8 cellular contexts compared by ENCODE assay signal in genomic region chr12:121296618-121297476, GRCh38. TPM values are rescaled to one million over a fixed set of nuclear protein-coding genes. Genes with fewer than 3 reads are reported as not detected.
DNase-seq lines count a peak whose midpoint lies in the region; ATAC-seq and TF ChIP-seq lines count a peak whose summit lies in the region.

CAMKK2 (minus strand) TSS chr12:121296709; CDS start chr12:121274526, 22,183 bp downstream.

- H3K27me3 ChIP-seq in kidney epithelial cell (ENCODE audit: control insufficient read depth, insufficient read depth, low read length) = no peaks in the 10 kb centered on the region

- DNase-seq in AG09309 (ENCODE audit: low read depth) (peak; percentile 3), NCI-H226 (peak; percentile 80), cerebellum (ENCODE audit: low spot score) (peak; percentile 96), kidney epithelial cell (ENCODE audit: low read depth) (peak; percentile 28)
- peak; percentile 83 for DNase-seq in activated CD4-positive, alpha-beta T cell treated with anti-CD3 and anti-CD28 coated beads for 1 hour
- peak; percentile 90 for DNase-seq in stimulated activated CD4-positive, alpha-beta T cell treated with anti-CD3 and anti-CD28 coated beads, Interleukin-15, amount 100 ng/mL, for 24 hours

- H3K4me3 ChIP-seq in AG09309 (ENCODE audit: control insufficient read depth, low read depth, low read length) (peak within 1 kb of the TSS; percentile 77), kidney epithelial cell (ENCODE audit: low read depth, low read length) (peak within 1 kb of the TSS; percentile 93)

- H3K36me3 ChIP-seq in kidney epithelial cell (ENCODE audit: control insufficient read depth, insufficient read depth, low read length) = no peaks in the 10 kb centered on the region

- ATAC-seq in GM18873 (IDR thresholded peaks at IDR 0.05; ENCODE audit: low FRiP score, unreplicated experiment) (peak; percentile 43), HG03139 (IDR thresholded peaks at IDR 0.05; ENCODE audit: unreplicated experiment) (peak; percentile 65)

- TF ChIP-seq CTCF in AG09309 (IDR thresholded peaks at IDR 0.05; ENCODE audit: control insufficient read depth, insufficient read depth, low read depth, low read length, missing control alignments) = peak; percentile 6
- TF ChIP-seq CTCF in kidney epithelial cell (IDR thresholded peaks at IDR 0.05; ENCODE audit: insufficient read depth, low read length, poor library complexity, severe bottlenecking) = no peak

RNA-seq across cellular contexts. Expression of gene CAMKK2, which starts in this region (rescaled TPM):
- 27.3 TPM for total RNA-seq in cerebellum
- 25.6 and 25.8 TPM in 2 replicates for total RNA-seq in kidney epithelial cell

Comparison
In these comparisons a context has a peak if more than half of its experiments do, and no peak if none do; other contexts are left out.
1. Peak in every context shown above with its lines: DNase-seq, ATAC-seq and H3K4me3 ChIP-seq.
2. DNase-seq: peak in every context shown above with its lines; median percentile 96 in cerebellum; 90 in stimulated activated CD4-positive, alpha-beta T cell treated with anti-CD3 and anti-CD28 coated beads, Interleukin-15, amount 100 ng/mL, for 24 hours; 83 in activated CD4-positive, alpha-beta T cell treated with anti-CD3 and anti-CD28 coated beads for 1 hour; 80 in NCI-H226; 28 in kidney epithelial cell; 3 in AG09309.